In genomic region chr1:109213824-109214693, GRCh38 we compare ENCODE assay signal across 8 cellular contexts. TPM values are rescaled to one million over a fixed set of nuclear protein-coding genes. Genes with fewer than 3 reads are reported as not detected.
DNase-seq lines count a peak whose midpoint lies in the region; ATAC-seq and TF ChIP-seq lines count a peak whose summit lies in the region.

Gene SARS1, plus strand, starts transcription at chr1:109213918. Its CDS starts 75 bp downstream, at chr1:109213993.

- peak within 1 kb of the TSS; percentile 78 for H3K4me3 ChIP-seq in GM23338
- peak within 1 kb of the TSS; percentile 94 for H3K4me3 ChIP-seq in neural cell (ENCODE audit: low read length)
- peak within 1 kb of the TSS; percentile 80 to 96 (median 86) for H3K4me3 ChIP-seq in stomach

- peak within 1 kb of the TSS; percentile 95 for H3K27ac Mint-ChIP-seq in GM23338

- TF ChIP-seq CTCF in GM23338 (conservative IDR thresholded peaks at IDR 0.05; ENCODE audit: low read depth in 2 of 2) = no peak
- TF ChIP-seq CTCF in neural cell (IDR thresholded peaks at IDR 0.05; ENCODE audit: poor library complexity, severe bottlenecking) = no peak
- no peak for TF ChIP-seq CTCF in stomach (IDR thresholded peaks at IDR 0.05)

- TF ChIP-seq POLR2A in stomach (IDR thresholded peaks at IDR 0.05) = peak in 2 of 4 donors; percentile 6 to 63

- H3K9me3 ChIP-seq in neural cell (ENCODE audit: low read length) (no peaks in the 10 kb centered on the region), stomach (no peaks in the 10 kb centered on the region)

- H3K27me3 Mint-ChIP-seq in GM23338 (ENCODE audit: insufficient read depth, low read depth, poor library complexity) = peaks cover 2% of the 10 kb centered on the region

- H3K9ac ChIP-seq in neural cell (ENCODE audit: low read length) = peak within 1 kb of the TSS; percentile 98

- H3K36me3 Mint-ChIP-seq in GM23338 (ENCODE audit: low read depth) = peaks cover 38% of the 10 kb centered on the region

- H3K9me3 Mint-ChIP-seq in GM23338 = peaks cover 4% of the 10 kb centered on the region; the same call in 1 of the 3 replicates

- H3K79me2 ChIP-seq in GM23338 (replicated peaks; ENCODE audit: insufficient read depth) = peaks cover 49% of the 10 kb centered on the region
- peaks cover 39% of the 10 kb centered on the region for H3K79me2 ChIP-seq in neural cell (replicated peaks; ENCODE audit: insufficient read depth, low read length)

- H3K9me2 ChIP-seq in GM23338 (ENCODE audit: insufficient read depth) = no peaks in the 10 kb centered on the region
- H3K9me2 ChIP-seq in neural cell (ENCODE audit: insufficient read depth, low read length) = no peaks in the 10 kb centered on the region

- ATAC-seq in GM23338 = peak; percentile 93

- peak within 1 kb of the TSS; percentile 88 for H3K4me3 Mint-ChIP-seq in GM23338

- TF ChIP-seq EP300 in neural cell (conservative IDR thresholded peaks at IDR 0.05; ENCODE audit: poor library complexity, severe bottlenecking) (no peak), stomach (IDR thresholded peaks at IDR 0.05) (no peak)

- H3K4me1 ChIP-seq in GM23338 (ENCODE audit: insufficient read depth) (peaks cover 13% of the 10 kb centered on the region), stomach (peaks cover 19 to 49% (median 40%) of the 10 kb centered on the region in 4 donors)

- intact Hi-C loops in stomach (cut with DNase I; ENCODE audit: low total_unique reads) = no loop called here

- 0 to 1% (median 0%) methylated on average over 52 to 64 of the region's 64 CpGs for WGBS in stomach, 5 donors

- no peaks in the 10 kb centered on the region for H3K27me3 ChIP-seq in GM23338 (ENCODE audit: insufficient read depth)
- no peaks in the 10 kb centered on the region for H3K27me3 ChIP-seq in neural cell (ENCODE audit: insufficient read depth, low read depth, low read length)
- H3K27me3 ChIP-seq in stomach = no peaks in the 10 kb centered on the region

- peak within 1 kb of the TSS; percentile 83; the same call in 1 of the 2 replicates for H3K27ac ChIP-seq in GM23338 (ENCODE audit: low read depth)
- peak within 1 kb of the TSS; percentile 97 for H3K27ac ChIP-seq in neural cell (ENCODE audit: low read length)
- peak within 1 kb of the TSS; percentile 90 to 96 (median 94) for H3K27ac ChIP-seq in stomach

- peaks cover 12% of the 10 kb centered on the region for H4K20me1 ChIP-seq in GM23338 (replicated peaks; ENCODE audit: insufficient read depth)
- no peaks in the 10 kb centered on the region for H4K20me1 ChIP-seq in neural cell (ENCODE audit: insufficient read depth)

- H3F3A ChIP-seq in GM23338 (replicated peaks; ENCODE audit: low read depth) (0 out of 2 replicates have a peak, but pooled peaks cover 3% of the 10 kb centered on the region), neural cell (ENCODE audit: insufficient read depth, low read length, poor library complexity, severe bottlenecking) (no peaks in the 10 kb centered on the region)

- H3K4me1 Mint-ChIP-seq in GM23338 = peaks cover 19% of the 10 kb centered on the region

- H2AFZ ChIP-seq in GM23338 = peak within 1 kb of the TSS; percentile 85; the same call in 1 of the 2 replicates
- H2AFZ ChIP-seq in neural cell (ENCODE audit: low read depth, low read length) = peak within 1 kb of the TSS; percentile 94

- H3K36me3 ChIP-seq in GM23338 (ENCODE audit: insufficient read depth) (no peaks in the 10 kb centered on the region), neural cell (ENCODE audit: insufficient read depth, low read length) (no peaks in the 10 kb centered on the region), stomach (peaks cover 0 to 3% (median 0%) of the 10 kb centered on the region in 4 donors)

- H3K4me2 ChIP-seq in GM23338 (peak within 1 kb of the TSS; percentile 86), neural cell (ENCODE audit: low read length) (peak within 1 kb of the TSS; percentile 93)

- TF ChIP-seq RAD21 in neural cell (conservative IDR thresholded peaks at IDR 0.05) = peak; percentile 53

- DNase-seq in EL (peak; percentile 89), GM23338 (ENCODE audit: low spot score) (peak; percentile 94), LHCN-M2 (ENCODE audit: low read depth) (peak; percentile 71), SHP77 (lab: John Stamatoyannopoulos, UW) (peak; percentile 76 to 80), fibroblast of the conjunctiva (ENCODE audit: low read depth) (peak; percentile 75), stomach (peak; percentile 92)
- DNase-seq in activated effector memory CD4-positive, alpha-beta T cell treated with anti-CD3 and anti-CD28 coated beads, Interleukin-2, amount 50 U/mL, for 16 hours = peak; percentile 95

TF ChIP-seq in GM23338, 12 proteins besides CTCF, POLR2A, EP300 and RAD21:
- TF ChIP-seq POLR2AphosphoS5 (IDR thresholded peaks at IDR 0.05; ENCODE audit: low read depth) = peak; percentile 94
- no peak for TF ChIP-seq NANOG (IDR thresholded peaks at IDR 0.05; ENCODE audit: borderline replicate concordance)
TF ChIP-seq in GM23338: peak in this region for 1.

TF ChIP-seq in neural cell, 6 proteins besides CTCF, POLR2A, EP300 and RAD21:
- TF ChIP-seq MXI1 (conservative IDR thresholded peaks at IDR 0.05; ENCODE audit: poor library complexity, severe bottlenecking) (peak; percentile 94), TAF1 (IDR thresholded peaks at IDR 0.05; ENCODE audit: low read depth) (peak; percentile 88), EZH2 (IDR thresholded peaks at IDR 0.05; ENCODE audit: borderline replicate concordance, insufficient read depth, low read length, poor library complexity, severe bottlenecking) (no peak), POLR2AphosphoS5 (IDR thresholded peaks at IDR 0.05) (peak; percentile 96), SMC3 (conservative IDR thresholded peaks at IDR 0.05; ENCODE audit: poor library complexity) (peak; percentile 46)
- TF ChIP-seq, protein P1, sequence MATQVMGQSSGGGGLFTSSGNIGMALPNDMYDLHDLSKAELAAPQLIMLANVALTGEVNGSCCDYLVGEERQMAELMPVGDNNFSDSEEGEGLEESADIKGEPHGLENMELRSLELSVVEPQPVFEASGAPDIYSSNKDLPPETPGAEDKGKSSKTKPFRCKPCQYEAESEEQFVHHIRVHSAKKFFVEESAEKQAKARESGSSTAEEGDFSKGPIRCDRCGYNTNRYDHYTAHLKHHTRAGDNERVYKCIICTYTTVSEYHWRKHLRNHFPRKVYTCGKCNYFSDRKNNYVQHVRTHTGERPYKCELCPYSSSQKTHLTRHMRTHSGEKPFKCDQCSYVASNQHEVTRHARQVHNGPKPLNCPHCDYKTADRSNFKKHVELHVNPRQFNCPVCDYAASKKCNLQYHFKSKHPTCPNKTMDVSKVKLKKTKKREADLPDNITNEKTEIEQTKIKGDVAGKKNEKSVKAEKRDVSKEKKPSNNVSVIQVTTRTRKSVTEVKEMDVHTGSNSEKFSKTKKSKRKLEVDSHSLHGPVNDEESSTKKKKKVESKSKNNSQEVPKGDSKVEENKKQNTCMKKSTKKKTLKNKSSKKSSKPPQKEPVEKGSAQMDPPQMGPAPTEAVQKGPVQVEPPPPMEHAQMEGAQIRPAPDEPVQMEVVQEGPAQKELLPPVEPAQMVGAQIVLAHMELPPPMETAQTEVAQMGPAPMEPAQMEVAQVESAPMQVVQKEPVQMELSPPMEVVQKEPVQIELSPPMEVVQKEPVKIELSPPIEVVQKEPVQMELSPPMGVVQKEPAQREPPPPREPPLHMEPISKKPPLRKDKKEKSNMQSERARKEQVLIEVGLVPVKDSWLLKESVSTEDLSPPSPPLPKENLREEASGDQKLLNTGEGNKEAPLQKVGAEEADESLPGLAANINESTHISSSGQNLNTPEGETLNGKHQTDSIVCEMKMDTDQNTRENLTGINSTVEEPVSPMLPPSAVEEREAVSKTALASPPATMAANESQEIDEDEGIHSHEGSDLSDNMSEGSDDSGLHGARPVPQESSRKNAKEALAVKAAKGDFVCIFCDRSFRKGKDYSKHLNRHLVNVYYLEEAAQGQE (IDR thresholded peaks at IDR 0.05; ENCODE audit: borderline replicate concordance) = peak; percentile 81

RNA-seq across cellular contexts. Expression of gene SARS1, which starts in this region (rescaled TPM):
- total RNA-seq in GM23338 (2014; rRNA removed; shearing (Covaris generic)) = 166 and 168 TPM in 2 replicates
- polyA plus RNA-seq in GM23338 (2016; fragmentation: Nextera tagmentation; extraction: Ambion mirVana) (125 and 141 TPM in 2 replicates), neural cell (274 and 281 TPM in 2 replicates), stomach (100 to 1,000 TPM in 2 of 3 donors, 10 to 100 TPM in 1; 95.6 to 232 (median 100) TPM)
- total RNA-seq in LHCN-M2 (2014; rRNA removed) (134 and 149 TPM in 2 replicates), stomach (100 to 1,000 TPM in 4 of 5 donors, 10 to 100 TPM in 1; 80.8 to 127 (median 117) TPM)
- polyA plus RNA-seq in LHCN-M2 (2012) = 165 TPM
- polyA minus RNA-seq in neural cell = 188 and 201 TPM in 2 replicates

Comparison
In these comparisons a context has a peak if more than half of its experiments do, and no peak if none do; other contexts are left out.
1. Peak in every context shown above with its lines: DNase-seq, ATAC-seq, H3K4me3 ChIP-seq and H3K27ac ChIP-seq.